ENCODE assay signal across 8 cellular contexts in genomic region chr2:41869542-41870256, GRCh38.
DNase-seq lines count a peak whose midpoint lies in the region; ATAC-seq lines count a peak whose summit lies in the region.

No MANE protein-coding gene starts in this region.

- peak; percentile 56 for ATAC-seq in GM21619 (IDR thresholded peaks at IDR 0.05; ENCODE audit: unreplicated experiment)
- no peak for ATAC-seq in GM21786 (IDR thresholded peaks at IDR 0.05; ENCODE audit: unreplicated experiment)

- peak; percentile 24 for DNase-seq in DMS114 treated with DMSO at 0.1 percent for 48 hours (lab: John Stamatoyannopoulos, UW; ENCODE audit: unreplicated experiment)
- DNase-seq in NCI-H1694 treated with DMSO at 0.1 percent for 48 hours (lab: John Stamatoyannopoulos, UW) = peak; percentile 49
- peak; percentile 69 for DNase-seq in activated CD4-positive, CD25-positive, alpha-beta regulatory T cell treated with anti-CD3 and anti-CD28 coated beads, Interleukin-2, amount 50 U/mL, for 72 hours
- peak; percentile 53 for DNase-seq in central memory CD4-positive, alpha-beta T cell
- DNase-seq in kidney glomerular epithelial cell (lab: John Stamatoyannopoulos, UW) = peak; percentile 70
- peak; percentile 73 to 75 for DNase-seq in stimulated activated CD4-positive, alpha-beta T cell treated with anti-CD3 and anti-CD28 coated beads, Interleukin-2, amount 100 ng/mL, for 48 hours

Comparison
In these comparisons a context has a peak if more than half of its experiments do, and no peak if none do; other contexts are left out.
1. DNase-seq: peak in every context shown above with its lines; median percentile 74 in stimulated activated CD4-positive, alpha-beta T cell treated with anti-CD3 and anti-CD28 coated beads, Interleukin-2, amount 100 ng/mL, for 48 hours; 70 in kidney glomerular epithelial cell; 69 in activated CD4-positive, CD25-positive, alpha-beta regulatory T cell treated with anti-CD3 and anti-CD28 coated beads, Interleukin-2, amount 50 U/mL, for 72 hours; 53 in central memory CD4-positive, alpha-beta T cell; 49 in NCI-H1694 treated with DMSO at 0.1 percent for 48 hours; 24 in DMS114 treated with DMSO at 0.1 percent for 48 hours.